9 cellular contexts compared by ENCODE assay signal in genomic region chrX:76454456-76454927, GRCh38. TPM values are rescaled to one million over a fixed set of nuclear protein-coding genes. Genes with fewer than 3 reads are reported as not detected.
A peak's percentile ranks its signal among the peaks of the same experiment; 100 is the strongest.
DNase-seq lines count a peak whose midpoint lies in the region; ATAC-seq, FAIRE-seq and TF ChIP-seq lines count a peak whose summit lies in the region.
"Had no signal": no experiment of that assay in that cellular context is flagged by ENCODE, and none has a peak within 500 bp of the region (broad histone marks: within the 10 kb centered on the region; RNA-seq: fewer than 3 reads in every experiment).

No MANE protein-coding gene starts in this region.

- no peak overlapping the region for H3K14ac ChIP-seq in IMR-90 (replicated peaks; ENCODE audit: low read depth, low read length)

- intact Hi-C loops in IMR-90 (cut with micrococcal nuclease) (loop anchor here (1.0 kb wide), 1 partner anchor 175 kb away; no protein-coding TSS in a partner anchor), aorta (cut with DNase I) (loop anchor here in 1 of 2 donors (2.0 kb wide), 1 partner anchor 176 kb away; no protein-coding TSS in a partner anchor)

- H3K27ac Mint-ChIP-seq in immature natural killer cell: peak overlapping the region in 1 of 6 donors; percentile 52
- H3K27ac Mint-ChIP-seq: memory B cell had no signal

- no peak overlapping the region for H2BK15ac ChIP-seq in IMR-90 (ENCODE audit: low read depth, low read length)

- no peaks in the 10 kb centered on the region for H3K27me3 ChIP-seq in BE2C
- no peaks in the 10 kb centered on the region for H3K27me3 ChIP-seq in IMR-90 (ENCODE audit: control insufficient read depth, insufficient read depth, low read length)
- H3K27me3 ChIP-seq in aorta (ENCODE audit: control insufficient read depth in 1 of 2, insufficient read depth in 2 of 2, low read length in 1 of 2): no peaks in the 10 kb centered on the region

- no peak overlapping the region for H2AK9ac ChIP-seq in IMR-90 (replicated peaks; ENCODE audit: low read depth, low read length, poor library complexity)

- no peaks in the 10 kb centered on the region for H3K9me1 ChIP-seq in IMR-90 (ENCODE audit: insufficient read depth, low read length)

- H4K20me1 ChIP-seq in IMR-90 (ENCODE audit: insufficient read depth, low read length): no peaks in the 10 kb centered on the region

- CTCF ChIA-PET in IMR-90 (lab: Yijun Ruan, JAX): interaction anchor here (0.7 to 1.6 kb wide), 4 partner anchors 9 to 176 kb away, joined by 3 to 6 read pairs (median 3); no protein-coding TSS in a partner anchor

- TF ChIP-seq CTCF in BE2C (IDR thresholded peaks at IDR 0.05; ENCODE audit: low read depth, low read length): peak; percentile 44
- TF ChIP-seq CTCF in IMR-90 (conservative IDR thresholded peaks at IDR 0.05; ENCODE audit: low read depth, low read length): peak; percentile 49
- TF ChIP-seq CTCF in VCaP (conservative IDR thresholded peaks at IDR 0.05): peak; percentile 72

- H4K8ac ChIP-seq in IMR-90 (ENCODE audit: low read depth in 2 of 2, low read length in 2 of 2): no peak overlapping the region

- peak; percentile 45 for TF ChIP-seq RAD21 in IMR-90 (IDR thresholded peaks at IDR 0.05; ENCODE audit: low read length)

- no peak overlapping the region for H3K4me3 Mint-ChIP-seq in immature natural killer cell
- H3K4me3 Mint-ChIP-seq: memory B cell had no signal

- ATAC-seq in IMR-90 (ENCODE audit: low read depth) (peak; percentile 86), aorta (ENCODE audit: low FRiP score) (no peak), HG02840 (IDR thresholded peaks at IDR 0.05; ENCODE audit: low FRiP score, unreplicated experiment) (no peak)

- H3K4ac ChIP-seq in IMR-90 (ENCODE audit: low read depth, low read length): no peak overlapping the region

- no peak overlapping the region for H3K18ac ChIP-seq in IMR-90 (ENCODE audit: low read depth, low read length)

- no peak overlapping the region for H2AFZ ChIP-seq in IMR-90 (replicated peaks; ENCODE audit: low read length, poor library complexity)

- peaks cover 0 to 5% of the 10 kb centered on the region in 2 donors for H3K4me1 Mint-ChIP-seq in immature natural killer cell
- H3K4me1 Mint-ChIP-seq: memory B cell had no signal

- H2AK5ac ChIP-seq in IMR-90 (ENCODE audit: low read depth, low read length): no peak overlapping the region

- H3K36me3 ChIP-seq in BE2C (no peaks in the 10 kb centered on the region), IMR-90 (ENCODE audit: control insufficient read depth, insufficient read depth, low read length) (no peaks in the 10 kb centered on the region), aorta (ENCODE audit: control insufficient read depth in 1 of 2, insufficient read depth in 2 of 2, low read length in 1 of 2) (no peaks in the 10 kb centered on the region)

- DNase-seq in BE2C: no peak
- DNase-seq in GM18507 (ENCODE audit: extremely low spot score, insufficient read length, low read depth): no peak
- peak; percentile 9 for DNase-seq in IMR-90
- DNase-seq in immature natural killer cell: peak; percentile 21 to 35 (median 34)
- no peak for DNase-seq in MV-4-11 (lab: John Stamatoyannopoulos, UW)
- no peak for DNase-seq in aorta

- no peak overlapping the region for H3K27ac ChIP-seq in IMR-90 (ENCODE audit: insufficient read depth, low read length)
- no peak overlapping the region for H3K27ac ChIP-seq in VCaP
- no peak overlapping the region for H3K27ac ChIP-seq in aorta (ENCODE audit: low read depth in 1 of 2, low read length in 2 of 2)

- TF ChIP-seq POLR2A in IMR-90 (IDR thresholded peaks at IDR 0.05; ENCODE audit: low read depth, low read length): no peak

- H3K9me3 ChIP-seq in BE2C: no peaks in the 10 kb centered on the region
- no peaks in the 10 kb centered on the region for H3K9me3 ChIP-seq in IMR-90 (ENCODE audit: control insufficient read depth, insufficient read depth, low read length)
- no peaks in the 10 kb centered on the region for H3K9me3 ChIP-seq in aorta (ENCODE audit: control insufficient read depth, low read length)

- no peak overlapping the region for H4K91ac ChIP-seq in IMR-90 (ENCODE audit: insufficient read depth, low read depth, low read length)

- H3K4me1 ChIP-seq in BE2C (no peaks in the 10 kb centered on the region), IMR-90 (ENCODE audit: control insufficient read depth, insufficient read depth, low read length) (no peaks in the 10 kb centered on the region), aorta (ENCODE audit: control insufficient read depth in 1 of 2, insufficient read depth in 2 of 2, low read length in 2 of 2) (no peaks in the 10 kb centered on the region)

- H2BK5ac ChIP-seq in IMR-90 (ENCODE audit: low read depth, low read length, poor library complexity, severe bottlenecking): no peak overlapping the region

- no peaks in the 10 kb centered on the region for H3K36me3 Mint-ChIP-seq in immature natural killer cell

- no CpG with 5 or more reads among the region's 3 CpGs for WGBS in IMR-90 (ENCODE audit: extremely low coverage in 2 of 2, insufficient read length in 1 of 2), 2 experiments
- 17 to 24% methylated on average over 3 of the region's 3 CpGs for WGBS in aorta, 2 donors

- in situ Hi-C loops in IMR-90 (cut with MboI; ENCODE audit: low sequenced_read_pairs): loop anchor here (25.0 kb wide), 1 partner anchor 167 kb away; no protein-coding TSS in a partner anchor

- H3K56ac ChIP-seq in IMR-90 (ENCODE audit: extremely low read depth, insufficient read depth, low read length): no peak overlapping the region

- H2BK120ac ChIP-seq in IMR-90 (ENCODE audit: low read depth, low read length): no peak overlapping the region

- BruUV-seq in IMR-90 (replicated peaks; lab: Mats Ljungman, UMichigan): no TSS peak

- POLR2A ChIA-PET in IMR-90 (lab: Charles Lee; ENCODE audit: unreplicated experiment): no interaction called here

- no peaks in the 10 kb centered on the region for H3K9me3 Mint-ChIP-seq in immature natural killer cell
- H3K9me3 Mint-ChIP-seq: memory B cell had no signal

- H3K4me2 ChIP-seq in IMR-90 (ENCODE audit: low read depth, low read length): no peak overlapping the region

- H3K27me3 Mint-ChIP-seq in immature natural killer cell (ENCODE audit: low read depth in 3 of 3): peaks cover 1 to 5% (median 5%) of the 10 kb centered on the region in 3 donors
- H3K27me3 Mint-ChIP-seq: memory B cell had no signal

- H3K4me3 ChIP-seq in BE2C (ENCODE audit: low read depth, low read length) (no peak overlapping the region), IMR-90 (ENCODE audit: insufficient read depth, low read depth, low read length) (no peak overlapping the region), aorta (ENCODE audit: low read length in 2 of 2) (no peak overlapping the region)

- no peaks in the 10 kb centered on the region for H3K79me1 ChIP-seq in IMR-90 (ENCODE audit: low read depth in 1 of 2, low read length in 2 of 2)

- H3K9ac ChIP-seq in IMR-90 (ENCODE audit: low read depth, low read length): no peak overlapping the region

- no peak overlapping the region for H2BK20ac ChIP-seq in IMR-90 (ENCODE audit: low read depth, low read length)

- H4K5ac ChIP-seq in IMR-90 (ENCODE audit: low read depth, low read length): no peak overlapping the region

- dilution Hi-C loops in IMR-90 (cut with HindIII; ENCODE audit: low sequenced_read_pairs, unreplicated experiment): no loop called here

- no peak overlapping the region for H3K23ac ChIP-seq in IMR-90 (ENCODE audit: low read depth, low read length)

- FAIRE-seq in GM18507 (lab: Jason Lieb, UNC): peak; percentile 65

TF ChIP-seq in IMR-90, 13 proteins besides CTCF, POLR2A, EP300 and RAD21:
- TF ChIP-seq MAZ (IDR thresholded peaks at IDR 0.05; ENCODE audit: borderline replicate concordance, low read depth, low read length) (no peak), CEBPB (IDR thresholded peaks at IDR 0.05; ENCODE audit: low read depth, low read length) (no peak), SMC3 (IDR thresholded peaks at IDR 0.05; ENCODE audit: low read depth, low read length) (peak; percentile 36; the same call in 1 of the 2 replicates), RCOR1 (IDR thresholded peaks at IDR 0.05; ENCODE audit: insufficient replicate concordance, low read length) (no peak)

RNA-seq across cellular contexts. Expression of gene MAGEE1, which starts 27.0 kb away (rescaled TPM):
- polyA plus RNA-seq in BE2C (2012; ENCODE audit: insufficient read depth, insufficient read length, low read depth): 0.86 TPM
- 0.54 and 0.56 TPM in 2 replicates for total RNA-seq in IMR-90 (2012; rRNA removed)
- polyA plus RNA-seq in IMR-90 (2012; rRNA removed): 1.5 and 1.9 TPM in 2 replicates
- 1.1 and 1.4 TPM in 2 replicates for polyA plus RNA-seq in IMR-90 (2012; cell fraction: cytosol; rRNA removed)
- 0.54 and 1.1 TPM in 2 replicates for polyA plus RNA-seq in IMR-90 (2012; cell fraction: nucleus; rRNA removed; ENCODE audit: low replicate concordance)
- 1 to 10 TPM; 3.6 to 7.6 (median 5.4) TPM for polyA plus RNA-seq in immature natural killer cell
- total RNA-seq in aorta: 1 to 10 TPM; 4.7 to 6.1 TPM
- polyA plus RNA-seq in aorta: 1 to 10 TPM in 1 of 2 donors, under 1 TPM in 1; 0.25 to 4.6 TPM

Comparison
In these comparisons a context has a peak if more than half of its experiments do, and no peak if none do; other contexts are left out.
1. DNase-seq: peak in IMR-90 (single experiment) and immature natural killer cell (3 of 3); none in BE2C (single experiment), GM18507 (single experiment), MV-4-11 (single experiment) and aorta (0 of 2).
2. Peak in every context shown above with its lines, with median percentiles within 50 percentile points of each other: CTCF ChIP-seq.